12 cellular contexts compared by ENCODE assay signal in genomic region chr22:43789452-43789851, GRCh38. TPM values are rescaled to one million over a fixed set of nuclear protein-coding genes. Genes with fewer than 3 reads are reported as not detected.
DNase-seq lines count a peak whose midpoint lies in the region; ATAC-seq and TF ChIP-seq lines count a peak whose summit lies in the region.
"Had no signal": no experiment of that assay in that cellular context is flagged by ENCODE, and none has a peak within 500 bp of the region (broad histone marks: within the 10 kb centered on the region; RNA-seq: fewer than 3 reads in every experiment).

No MANE protein-coding gene starts in this region.

- H3K4me1 Mint-ChIP-seq in CD8-positive, alpha-beta T cell (ENCODE audit: low read depth): no peaks in the 10 kb centered on the region

- H3K4me2 ChIP-seq in mammary epithelial cell (ENCODE audit: insufficient read depth, low read depth, low read length): peak overlapping the region; percentile 23

- ATAC-seq in CD8-positive, alpha-beta T cell: no peak

- no peaks in the 10 kb centered on the region for H3K27me3 ChIP-seq in mammary epithelial cell (ENCODE audit: insufficient read depth, low read length)
- no peaks in the 10 kb centered on the region for H3K27me3 ChIP-seq in kidney epithelial cell (ENCODE audit: control insufficient read depth, insufficient read depth, low read length)
- H3K27me3 ChIP-seq in CD8-positive, alpha-beta T cell (ENCODE audit: insufficient read depth, low read length): no peaks in the 10 kb centered on the region

- H3K27ac Mint-ChIP-seq in CD8-positive, alpha-beta T cell: no peak overlapping the region

- CTCF ChIA-PET in mammary epithelial cell (lab: Charles Lee; ENCODE audit: low non-redundant PET): interaction anchor here (0.6 kb wide), 1 partner anchor 214 kb away, joined by 4 read pairs; no protein-coding TSS in a partner anchor
- CTCF ChIA-PET in CD8-positive, alpha-beta T cell (lab: Charles Lee): no interaction called here

- POLR2A ChIA-PET in CD8-positive, alpha-beta T cell (lab: Charles Lee): no interaction called here

- in situ Hi-C loops in mammary epithelial cell (cut with MboI; ENCODE audit: low sequenced_read_pairs in 2 of 2): no loop called here

- H3K79me2 ChIP-seq in mammary epithelial cell (ENCODE audit: insufficient read depth, low read length): no peaks in the 10 kb centered on the region

- H3K9me3 Mint-ChIP-seq in CD8-positive, alpha-beta T cell: no peaks in the 10 kb centered on the region

- peak in 1 of 2 donors; percentile 18 for TF ChIP-seq CTCF in mammary epithelial cell (conservative IDR thresholded peaks at IDR 0.05 in 1 of 2, IDR thresholded peaks at IDR 0.05 in 1 of 2; ENCODE audit: extremely low read depth in 1 of 2, insufficient read depth in 1 of 2, low read depth in 1 of 2, low read length in 2 of 2)
- no peak for TF ChIP-seq CTCF in kidney epithelial cell (IDR thresholded peaks at IDR 0.05; ENCODE audit: insufficient read depth, low read length, poor library complexity, severe bottlenecking)
- TF ChIP-seq CTCF in CD8-positive, alpha-beta T cell (IDR thresholded peaks at IDR 0.05): no peak

- H2AFZ ChIP-seq in mammary epithelial cell (ENCODE audit: low read depth, low read length): no peak overlapping the region

- H3K9ac ChIP-seq in mammary epithelial cell (ENCODE audit: insufficient read depth, low read length): no peak overlapping the region

- H3K27me3 Mint-ChIP-seq in CD8-positive, alpha-beta T cell (ENCODE audit: low read depth): peaks cover 8% of the 10 kb centered on the region

- BruUV-seq in mammary epithelial cell (replicated peaks; lab: Mats Ljungman, UMichigan): no TSS peak

- peak; percentile 11 for DNase-seq in NCI-H1694 treated with DMSO at 0.1 percent for 48 hours (lab: John Stamatoyannopoulos, UW)
- DNase-seq in NCI-H1694 (lab: John Stamatoyannopoulos, UW): no peak
- peak; percentile 94 for DNase-seq in mammary epithelial cell
- DNase-seq in kidney epithelial cell (ENCODE audit: low read depth): peak; percentile 42
- DNase-seq in NCI-H526 (lab: John Stamatoyannopoulos, UW): no peak
- no peak for DNase-seq in activated naive CD4-positive, alpha-beta T cell treated with anti-CD3 and anti-CD28 coated beads, Interleukin-2, amount 50 U/mL, for 16 hours
- DNase-seq in CD8-positive, alpha-beta T cell: no peak
- DNase-seq in stimulated activated CD4-positive, alpha-beta T cell treated with anti-CD3 and anti-CD28 coated beads, Interleukin-15, amount 100 ng/mL, for 24 hours: no peak
- DNase-seq: NCI-H1417 treated with DMSO at 0.1 percent for 48 hours, SIG-M5 had no signal

- dilution Hi-C loops in mammary epithelial cell (cut with HindIII; ENCODE audit: low sequenced_read_pairs): no loop called here

- no peaks in the 10 kb centered on the region for H4K20me1 ChIP-seq in mammary epithelial cell (ENCODE audit: insufficient read depth, low read length)

- H3K4me3 ChIP-seq in mammary epithelial cell (replicated peaks in 1 of 3; ENCODE audit: insufficient read depth in 1 of 3, low read depth in 2 of 3, low read length in 3 of 3) (no peak overlapping the region), kidney epithelial cell (ENCODE audit: low read depth, low read length) (no peak overlapping the region)
- H3K4me3 ChIP-seq in CD8-positive, alpha-beta T cell (ENCODE audit: low read depth, low read length): no peak overlapping the region
- H3K4me3 ChIP-seq: skin epidermis had no signal

- H3K4me1 ChIP-seq in mammary epithelial cell (ENCODE audit: insufficient read depth, low read length): peaks cover 5% of the 10 kb centered on the region
- no peaks in the 10 kb centered on the region for H3K4me1 ChIP-seq in CD8-positive, alpha-beta T cell (ENCODE audit: insufficient read depth, low read length)

- H3K9me3 ChIP-seq in mammary epithelial cell (replicated peaks; ENCODE audit: insufficient read depth, low read length): no peaks in the 10 kb centered on the region
- no peaks in the 10 kb centered on the region for H3K9me3 ChIP-seq in CD8-positive, alpha-beta T cell (ENCODE audit: low read length)

- WGBS in mammary epithelial cell (ENCODE audit: low coverage, missing lambda C conversion rate): 0% methylated on average over 7 of the region's 7 CpGs

- no peak overlapping the region for H3K27ac ChIP-seq in mammary epithelial cell (ENCODE audit: insufficient read depth, low read depth, low read length)
- H3K27ac ChIP-seq in CD8-positive, alpha-beta T cell (ENCODE audit: low read depth, low read length): no peak overlapping the region
- H3K27ac ChIP-seq: 22Rv1 had no signal

- H3K36me3 ChIP-seq in mammary epithelial cell (ENCODE audit: insufficient read depth, low read length) (no peaks in the 10 kb centered on the region), kidney epithelial cell (ENCODE audit: control insufficient read depth, insufficient read depth, low read length) (no peaks in the 10 kb centered on the region)
- H3K36me3 ChIP-seq in CD8-positive, alpha-beta T cell (ENCODE audit: insufficient read depth, low read length): no peaks in the 10 kb centered on the region

- intact Hi-C loops in mammary epithelial cell (cut with micrococcal nuclease): no loop called here
- intact Hi-C loops in CD8-positive, alpha-beta T cell (cut with DNase I, micrococcal nuclease): no loop called here

- H3K36me3 Mint-ChIP-seq in CD8-positive, alpha-beta T cell: no peaks in the 10 kb centered on the region

- no peak overlapping the region for H3K4me3 Mint-ChIP-seq in CD8-positive, alpha-beta T cell

RNA-seq across cellular contexts. Expression of gene EFCAB6, which starts 22.7 kb away (rescaled TPM):
- total RNA-seq in mammary epithelial cell (1 to 10 TPM in 1 of 2 donors, under 1 TPM in 1; 0.59 to 2.0 TPM), kidney epithelial cell (1.7 and 2.3 TPM in 2 replicates)
- 0.06 TPM for polyA plus RNA-seq in mammary epithelial cell
- polyA minus RNA-seq in mammary epithelial cell: not detected
- under 1 TPM in 1 of 2 experiments, not detected in 1; 0.22 TPM for total RNA-seq in CD8-positive, alpha-beta T cell

Comparison
In these comparisons a context has a peak if more than half of its experiments do, and no peak if none do; other contexts are left out.
1. DNase-seq: peak in NCI-H1694 treated with DMSO at 0.1 percent for 48 hours (single experiment), mammary epithelial cell (single experiment) and kidney epithelial cell (single experiment); none in NCI-H1694 (single experiment), NCI-H526 (0 of 2), activated naive CD4-positive, alpha-beta T cell treated with anti-CD3 and anti-CD28 coated beads, Interleukin-2, amount 50 U/mL, for 16 hours (single experiment), CD8-positive, alpha-beta T cell (0 of 7) and stimulated activated CD4-positive, alpha-beta T cell treated with anti-CD3 and anti-CD28 coated beads, Interleukin-15, amount 100 ng/mL, for 24 hours (single experiment).